8 cellular contexts compared by ENCODE assay signal in genomic region chr4:78954048-78954666, GRCh38. TPM values are rescaled to one million over a fixed set of nuclear protein-coding genes. Genes with fewer than 3 reads are reported as not detected.
DNase-seq lines count a peak whose midpoint lies in the region; ATAC-seq lines count a peak whose summit lies in the region.

No MANE protein-coding gene starts in this region.

- no peak overlapping the region for H3K27ac Mint-ChIP-seq in immature natural killer cell

- peak; percentile 45 for ATAC-seq in HG02610 (IDR thresholded peaks at IDR 0.05; ENCODE audit: unreplicated experiment)
- no peak for ATAC-seq in HG03432 (IDR thresholded peaks at IDR 0.05; ENCODE audit: unreplicated experiment)

- no peaks in the 10 kb centered on the region for H3K9me3 Mint-ChIP-seq in immature natural killer cell

- peaks cover 3 to 5% (median 4%) of the 10 kb centered on the region in 3 donors for H3K27me3 Mint-ChIP-seq in immature natural killer cell (ENCODE audit: low read depth in 3 of 3)

- H3K4me1 Mint-ChIP-seq in immature natural killer cell = no peaks in the 10 kb centered on the region

- DNase-seq in DMS153 (lab: John Stamatoyannopoulos, UW) = peak; percentile 11
- peak; percentile 61 for DNase-seq in SHP77 treated with DMSO at 0.1 percent for 48 hours (lab: John Stamatoyannopoulos, UW)
- DNase-seq in iris pigment epithelial cell (ENCODE audit: low read depth) = peak; percentile 12
- DNase-seq in immature natural killer cell = no peak
- DNase-seq in globus pallidus (ENCODE audit: low spot score) = no peak
- no peak for DNase-seq in activated CD4-positive, alpha-beta T cell treated with anti-CD3 and anti-CD28 coated beads, Interleukin-2, amount 50 U/mL, for 1 hour

- no peak overlapping the region for H3K4me3 Mint-ChIP-seq in immature natural killer cell

- no peaks in the 10 kb centered on the region for H3K36me3 Mint-ChIP-seq in immature natural killer cell

RNA-seq across cellular contexts. Expression of gene PAQR3, which starts 14.9 kb away (rescaled TPM):
- 1 to 10 TPM; 3.5 to 6.1 (median 5.9) TPM for polyA plus RNA-seq in immature natural killer cell

Comparison
In these comparisons a context has a peak if more than half of its experiments do, and no peak if none do; other contexts are left out.
1. DNase-seq: peak in DMS153 (single experiment), SHP77 treated with DMSO at 0.1 percent for 48 hours (single experiment) and iris pigment epithelial cell (single experiment); none in immature natural killer cell (0 of 3), globus pallidus (single experiment) and activated CD4-positive, alpha-beta T cell treated with anti-CD3 and anti-CD28 coated beads, Interleukin-2, amount 50 U/mL, for 1 hour (single experiment).